In the genomic region with DNA sequence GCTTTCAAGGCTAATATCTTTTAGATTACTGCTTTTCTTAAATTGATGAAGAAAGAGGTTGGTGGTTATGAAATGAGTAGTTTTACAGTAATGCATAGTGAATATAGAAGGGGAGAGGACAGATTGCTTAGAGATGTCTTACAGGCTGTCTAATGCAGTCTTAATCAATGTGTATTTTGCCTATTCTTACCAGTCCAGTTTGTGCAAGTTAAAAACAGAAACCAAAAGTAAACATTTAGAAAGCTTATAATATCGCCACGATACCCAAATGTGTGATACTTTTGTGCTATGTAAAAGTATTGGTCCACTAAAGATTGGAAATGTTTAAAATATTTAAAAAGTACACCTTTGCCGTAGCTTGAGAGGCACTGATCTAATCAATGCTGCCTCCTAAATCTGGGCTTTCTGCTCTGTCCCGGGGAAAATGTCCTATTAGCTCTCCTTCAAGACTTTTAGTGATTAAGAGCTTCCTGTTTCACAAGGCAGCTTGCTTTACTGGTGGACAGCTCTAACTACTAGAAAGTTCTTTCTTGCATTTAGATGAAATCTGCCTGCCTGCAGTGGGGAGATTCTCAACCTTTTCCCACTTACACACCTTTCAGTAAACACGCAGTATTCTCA, we compare ENCODE assay signal across 9 cellular contexts.
DNase-seq lines count a peak whose midpoint lies in the region; ATAC-seq and TF ChIP-seq lines count a peak whose summit lies in the region.
"Had no signal": no experiment of that assay in that cellular context is flagged by ENCODE, and none has a peak within 500 bp of the region (broad histone marks: within the 10 kb centered on the region; RNA-seq: fewer than 3 reads in every experiment).

No MANE protein-coding gene starts in this region.

- peak overlapping the region; percentile 75 to 94 (median 84) for H3K4me3 Mint-ChIP-seq in IgD-negative memory B cell
- peak overlapping the region; percentile 71 to 91 for H3K4me3 Mint-ChIP-seq in effector memory CD8-positive, alpha-beta T cell
- no peak overlapping the region for H3K4me3 Mint-ChIP-seq in Calu3 (ENCODE audit: low read depth, unreplicated experiment)

- DNase-seq in GM04504 (ENCODE audit: low read depth) = peak; percentile 27
- DNase-seq in effector memory CD8-positive, alpha-beta T cell = peak in 2 of 3 experiments; percentile 3 to 14
- no peak for DNase-seq in NCI-H2227 (lab: John Stamatoyannopoulos, UW; ENCODE audit: unreplicated experiment)
- DNase-seq in Calu3 = no peak
- DNase-seq in mucosa of descending colon = no peak

- no peaks in the 10 kb centered on the region for H3K27me3 ChIP-seq in parathyroid adenoma (ENCODE audit: control insufficient read depth, insufficient read depth, low read length)

- peaks cover 6 to 20% (median 6%) of the 10 kb centered on the region in 3 donors for H3K4me1 Mint-ChIP-seq in IgD-negative memory B cell
- peaks cover 4 to 16% of the 10 kb centered on the region in 2 donors for H3K4me1 Mint-ChIP-seq in effector memory CD8-positive, alpha-beta T cell (ENCODE audit: low read depth in 2 of 2)
- no peaks in the 10 kb centered on the region for H3K4me1 Mint-ChIP-seq in Calu3 (ENCODE audit: low read depth, unreplicated experiment)

- H3K27ac Mint-ChIP-seq in IgD-negative memory B cell = peak overlapping the region; percentile 37 to 90 (median 84)
- peak overlapping the region; percentile 95 to 98 for H3K27ac Mint-ChIP-seq in effector memory CD8-positive, alpha-beta T cell
- no peak overlapping the region for H3K27ac Mint-ChIP-seq in Calu3 (ENCODE audit: unreplicated experiment)

- H3K9me3 Mint-ChIP-seq in IgD-negative memory B cell (peaks cover 0 to 4% (median 0%) of the 10 kb centered on the region in 3 donors), Calu3 (ENCODE audit: low read depth, unreplicated experiment) (peaks cover 3% of the 10 kb centered on the region)
- no peaks in the 10 kb centered on the region for H3K9me3 Mint-ChIP-seq in effector memory CD8-positive, alpha-beta T cell

- no TSS peak for BruUV-seq in Calu3 (replicated peaks; lab: Mats Ljungman, UMichigan)

- no peak for TF ChIP-seq CTCF in parathyroid adenoma (IDR thresholded peaks at IDR 0.05)
- TF ChIP-seq CTCF in Calu3 (IDR thresholded peaks at IDR 0.05; ENCODE audit: unreplicated experiment) = no peak
- no peak for TF ChIP-seq CTCF in mucosa of descending colon (IDR thresholded peaks at IDR 0.05)

- no peak overlapping the region for H3K4me2 ChIP-seq in parathyroid adenoma (ENCODE audit: low read length)

- H3K9me3 ChIP-seq in parathyroid adenoma (ENCODE audit: control insufficient read depth, low read length) (no peaks in the 10 kb centered on the region), mucosa of descending colon (no peaks in the 10 kb centered on the region)

- ATAC-seq in effector memory CD8-positive, alpha-beta T cell (replicated peaks) = peak; percentile 68
- ATAC-seq in HG03460 (IDR thresholded peaks at IDR 0.05; ENCODE audit: unreplicated experiment) = no peak
- ATAC-seq in mucosa of descending colon = no peak

- H3K4me1 ChIP-seq in parathyroid adenoma = no peaks in the 10 kb centered on the region
- no peaks in the 10 kb centered on the region for H3K4me1 ChIP-seq in mucosa of descending colon (ENCODE audit: low read depth)

- H3K36me3 ChIP-seq in parathyroid adenoma (ENCODE audit: control insufficient read depth, insufficient read depth, low read length) = no peaks in the 10 kb centered on the region
- H3K36me3 ChIP-seq in mucosa of descending colon (ENCODE audit: low read depth) = no peaks in the 10 kb centered on the region

- H2AFZ ChIP-seq in parathyroid adenoma = no peak overlapping the region

- no peaks in the 10 kb centered on the region for H3K79me2 ChIP-seq in parathyroid adenoma

- CTCF ChIA-PET in Calu3 (lab: Charles Lee) = interaction anchor here (0.6 to 0.7 kb wide), 2 partner anchors 9 to 448 kb away, joined by 3 to 4 read pairs; no protein-coding TSS in a partner anchor

- H3K36me3 Mint-ChIP-seq in IgD-negative memory B cell (peaks cover 3% of the 10 kb centered on the region), Calu3 (ENCODE audit: insufficient read depth, unreplicated experiment) (no peaks in the 10 kb centered on the region)
- H3K36me3 Mint-ChIP-seq in effector memory CD8-positive, alpha-beta T cell (ENCODE audit: insufficient read depth) = peaks cover 7% of the 10 kb centered on the region

- H3K4me3 ChIP-seq in parathyroid adenoma (ENCODE audit: low read depth, low read length) (peak overlapping the region; percentile 42), mucosa of descending colon (no peak overlapping the region)
- H3K4me3 ChIP-seq: SK-N-MC had no signal

- intact Hi-C loops in Calu3 (cut with micrococcal nuclease; ENCODE audit: unreplicated experiment) = no loop called here
- intact Hi-C loops in mucosa of descending colon (cut with DNase I, micrococcal nuclease) = no loop called here

- no peak overlapping the region for H3K9ac ChIP-seq in parathyroid adenoma

- no peak overlapping the region for H3K27ac ChIP-seq in parathyroid adenoma
- H3K27ac ChIP-seq: SK-N-MC had no signal

- H3K27me3 Mint-ChIP-seq in IgD-negative memory B cell (no peaks in the 10 kb centered on the region), Calu3 (ENCODE audit: unreplicated experiment) (no peaks in the 10 kb centered on the region)
- no peaks in the 10 kb centered on the region for H3K27me3 Mint-ChIP-seq in effector memory CD8-positive, alpha-beta T cell

Comparison
In these comparisons a context has a peak if more than half of its experiments do, and no peak if none do; other contexts are left out.
1. DNase-seq: peak in GM04504 (single experiment) and effector memory CD8-positive, alpha-beta T cell (2 of 3); none in NCI-H2227 (single experiment), Calu3 (single experiment) and mucosa of descending colon (0 of 3).